In the genomic region with DNA sequence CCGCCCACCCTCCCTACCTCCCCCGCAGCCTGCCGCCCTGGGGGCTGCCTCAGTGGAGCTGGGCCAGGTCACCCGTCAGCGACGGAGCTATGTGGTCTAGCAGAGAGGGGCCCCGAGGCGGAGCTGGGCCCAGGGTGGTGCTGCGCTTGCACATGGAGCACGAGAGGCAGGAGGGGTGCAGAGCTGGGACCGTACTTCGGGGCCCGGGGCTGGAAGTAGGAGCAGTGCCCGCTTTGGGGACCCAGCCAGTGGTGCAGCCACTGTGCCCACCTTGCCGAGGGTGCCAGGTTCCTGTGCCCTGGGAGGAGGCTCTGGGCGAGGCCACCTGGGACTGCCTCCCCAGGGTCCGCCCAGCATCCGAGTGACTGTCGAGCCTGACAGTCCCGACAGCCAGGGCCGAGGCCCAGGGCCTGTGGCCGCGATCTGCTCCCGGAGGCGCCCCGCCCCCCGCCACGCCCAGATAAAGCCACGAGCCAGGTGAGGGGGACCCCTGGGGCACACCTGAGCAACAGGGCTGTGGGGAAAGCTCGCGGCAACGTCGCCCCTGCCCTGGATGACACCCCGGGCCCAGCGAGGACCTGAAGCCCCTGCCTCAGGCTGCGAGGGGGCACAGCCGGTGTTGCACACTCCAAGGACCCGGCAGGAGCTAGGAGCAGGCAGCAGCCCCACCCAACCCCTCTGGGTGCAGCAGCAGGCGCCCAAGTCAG, we compare ENCODE assay signal across 20 cellular contexts.
A peak's percentile ranks its signal among the peaks of the same experiment; 100 is the strongest.
DNase-seq lines count a peak whose midpoint lies in the region; ATAC-seq and TF ChIP-seq lines count a peak whose summit lies in the region.
"Had no signal": no experiment of that assay in that cellular context is flagged by ENCODE, and none has a peak within 500 bp of the region (broad histone marks: within the 10 kb centered on the region; RNA-seq: fewer than 3 reads in every experiment).

No MANE protein-coding gene starts in this region.

- TF ChIP-seq CTCF in spleen (IDR thresholded peaks at IDR 0.05 in 8 of 11, conservative IDR thresholded peaks at IDR 0.05 in 3 of 11) (no peak), suprapubic skin (IDR thresholded peaks at IDR 0.05) (no peak)

- H3K4me3 ChIP-seq in HUES6 (ENCODE audit: low read depth, low read length) (peak overlapping the region; percentile 53), iPS-15b (ENCODE audit: low read depth, low read length) (peak overlapping the region; percentile 53), spleen (no peak overlapping the region), suprapubic skin (no peak overlapping the region)
- H3K4me3 ChIP-seq: Peyer's patch, SJCRH30 had no signal

- H3K27me3 ChIP-seq in HUES6 (ENCODE audit: control insufficient read depth, insufficient read depth, low read length) (peaks cover 33% of the 10 kb centered on the region; the same call in 1 of the 2 replicates), iPS-15b (ENCODE audit: control insufficient read depth, insufficient read depth, low read length) (no peaks in the 10 kb centered on the region), spleen (replicated peaks in 1 of 7) (peaks cover 0 to 35% (median 12%) of the 10 kb centered on the region in 7 donors), suprapubic skin (peaks cover 5% of the 10 kb centered on the region)
- H3K27me3 ChIP-seq: Peyer's patch, SJCRH30 had no signal

- no peak for TF ChIP-seq POLR2A in spleen (IDR thresholded peaks at IDR 0.05)
- TF ChIP-seq POLR2A in suprapubic skin (IDR thresholded peaks at IDR 0.05), result no peak

- H3K9ac ChIP-seq in HUES6 (ENCODE audit: low read length), result no peak overlapping the region
- no peak overlapping the region for H3K9ac ChIP-seq in iPS-15b (ENCODE audit: low read depth, low read length)
- H3K9ac ChIP-seq: KMS-11 had no signal

- DNase-seq in DMS53 (lab: John Stamatoyannopoulos, UW) (peak; percentile 44), DMS53 treated with DMSO at 0.1 percent for 48 hours (lab: John Stamatoyannopoulos, UW; ENCODE audit: unreplicated experiment) (no peak), spleen (peak; percentile 72), suprapubic skin (ENCODE audit: low spot score in 2 of 2) (no peak), NCI-H69 (lab: John Stamatoyannopoulos, UW) (no peak)
- DNase-seq: AML-193; CD8-positive, alpha-beta T cell; GDM1; NCI-H1105; NCI-H2029; NCI-H2227 treated with DMSO at 0.1 percent for 48 hours; NCI-H510A; Peyer's patch had no signal

- no peak for ATAC-seq in HG03108 (IDR thresholded peaks at IDR 0.05; ENCODE audit: unreplicated experiment)
- ATAC-seq: CD8-positive, alpha-beta T cell had no signal

- WGBS in spleen, 5 donors, result 33 to 71% (median 56%) methylated on average over 3 to 39 of the region's 39 CpGs
- WGBS in suprapubic skin, result 20% methylated on average over 11 of the region's 39 CpGs

- no peaks in the 10 kb centered on the region for H3K36me3 ChIP-seq in HUES6 (ENCODE audit: control insufficient read depth, insufficient read depth, low read length)
- no peaks in the 10 kb centered on the region for H3K36me3 ChIP-seq in iPS-15b (ENCODE audit: control insufficient read depth, insufficient read depth, low read length)
- H3K36me3 ChIP-seq in spleen, result no peaks in the 10 kb centered on the region
- no peaks in the 10 kb centered on the region for H3K36me3 ChIP-seq in suprapubic skin
- H3K36me3 ChIP-seq: Peyer's patch, SJCRH30 had no signal

- intact Hi-C loops in spleen (cut with DNase I; ENCODE audit: low total_unique reads), result no loop called here

- H3K27ac ChIP-seq in HUES6 (ENCODE audit: low read depth, low read length), result no peak overlapping the region
- no peak overlapping the region for H3K27ac ChIP-seq in spleen
- H3K27ac ChIP-seq in suprapubic skin, result no peak overlapping the region
- H3K27ac ChIP-seq: 22Rv1, HL-60, KMS-11, Peyer's patch, SJCRH30 had no signal

- no peak for TF ChIP-seq EP300 in suprapubic skin (IDR thresholded peaks at IDR 0.05)

- H3K4me1 ChIP-seq in HUES6 (ENCODE audit: control insufficient read depth, insufficient read depth, low read length) (peaks cover 5% of the 10 kb centered on the region), iPS-15b (ENCODE audit: control insufficient read depth, insufficient read depth, low read length) (no peaks in the 10 kb centered on the region), spleen (no peaks in the 10 kb centered on the region), suprapubic skin (peaks cover 10% of the 10 kb centered on the region)
- H3K4me1 ChIP-seq: Peyer's patch, SJCRH30 had no signal

- H3K9me3 ChIP-seq in HUES6 (ENCODE audit: control insufficient read depth, insufficient read depth, low read depth, low read length) (no peaks in the 10 kb centered on the region), iPS-15b (ENCODE audit: control insufficient read depth, insufficient read depth, low read length) (no peaks in the 10 kb centered on the region), spleen (no peaks in the 10 kb centered on the region), suprapubic skin (no peaks in the 10 kb centered on the region)
- H3K9me3 ChIP-seq: Peyer's patch, SJCRH30 had no signal

Comparison
In these comparisons a context has a peak if more than half of its experiments do, and no peak if none do; other contexts are left out.
1. DNase-seq: peak in DMS53 (single experiment) and spleen (single experiment); none in DMS53 treated with DMSO at 0.1 percent for 48 hours (single experiment), suprapubic skin (0 of 2) and NCI-H69 (single experiment).
2. H3K4me3 ChIP-seq: peak in HUES6 (single experiment) and iPS-15b (single experiment); none in spleen (0 of 8) and suprapubic skin (single experiment).